ENCODE assay signal across 8 cellular contexts in genomic region chr5:44809956-44810276, GRCh38. TPM values are rescaled to one million over a fixed set of nuclear protein-coding genes. Genes with fewer than 3 reads are reported as not detected.
DNase-seq lines count a peak whose midpoint lies in the region; ATAC-seq and TF ChIP-seq lines count a peak whose summit lies in the region.

No MANE protein-coding gene starts in this region.

- DNase-seq in HAP-1 (ENCODE audit: low spot score in 2 of 2) (no peak), iPS DF 6.9 (ENCODE audit: low read depth, low spot score) (no peak), smooth muscle cell (lab: John Stamatoyannopoulos, UW; ENCODE audit: unreplicated experiment) (no peak)
- DNase-seq in activated CD4-positive, alpha-beta memory T cell treated with anti-CD3 and anti-CD28 coated beads, Interleukin-2, amount 10 ng/mL, durations not matched to agents 7 days and 5 days, result no peak
- no peak for DNase-seq in stimulated activated naive CD4-positive, alpha-beta T cell treated with Interleukin-2 at 50 U/mL for 16 hours (lab: John Stamatoyannopoulos, UW)

- H3K36me3 ChIP-seq in HAP-1 (replicated peaks) (peaks cover 42% of the 10 kb centered on the region), iPS DF 6.9 (ENCODE audit: control insufficient read depth, insufficient read depth, low read length) (peaks cover 2% of the 10 kb centered on the region; the same call in 1 of the 2 replicates), smooth muscle cell (ENCODE audit: low read depth) (peaks cover 28% of the 10 kb centered on the region)

- peaks cover 39% of the 10 kb centered on the region for H3K4me1 Mint-ChIP-seq in activated CD4-positive, alpha-beta memory T cell treated with anti-CD3 and anti-CD28 coated beads, Interleukin-2, amount 10 ng/mL, durations not matched to agents 7 days and 5 days

- H4K20me1 ChIP-seq in smooth muscle cell (ENCODE audit: low read depth), result peaks cover 25% of the 10 kb centered on the region

- peak overlapping the region; percentile 81 for H3K9ac ChIP-seq in smooth muscle cell (ENCODE audit: low read depth)

- H3K4me3 ChIP-seq in HAP-1 (peak overlapping the region; percentile 94), iPS DF 6.9 (ENCODE audit: low read length) (peak overlapping the region; percentile 98; the same call in 1 of the 2 replicates), smooth muscle cell (peak overlapping the region; percentile 93)

- peak overlapping the region; percentile 97 for H3K27ac Mint-ChIP-seq in activated CD4-positive, alpha-beta memory T cell treated with anti-CD3 and anti-CD28 coated beads, Interleukin-2, amount 10 ng/mL, durations not matched to agents 7 days and 5 days

- POLR2A ChIA-PET in activated CD4-positive, alpha-beta memory T cell treated with anti-CD3 and anti-CD28 coated beads, Interleukin-2, amount 10 ng/mL, durations not matched to agents 7 days and 5 days (lab: Charles Lee), result interaction anchor here (0.8 to 1.5 kb wide), 5 partner anchors 8 to 1326 kb away, joined by 3 to 9 read pairs (median 5); partner anchors contain the start of gene TMEM267

- no CpG with 5 or more reads among the region's 8 CpGs for WGBS in iPS DF 6.9 (ENCODE audit: insufficient coverage, insufficient read length)
- WGBS in smooth muscle cell (ENCODE audit: low lambda C conversion rate), result 2% methylated on average over 8 of the region's 8 CpGs

- H3K4me1 ChIP-seq in HAP-1, result peaks cover 12% of the 10 kb centered on the region
- no peaks in the 10 kb centered on the region for H3K4me1 ChIP-seq in iPS DF 6.9 (ENCODE audit: control insufficient read depth, insufficient read depth, low read length)
- H3K4me1 ChIP-seq in smooth muscle cell (ENCODE audit: low read depth), result peaks cover 28% of the 10 kb centered on the region

- H3F3A ChIP-seq in smooth muscle cell (ENCODE audit: low read depth), result no peaks in the 10 kb centered on the region

- no peak for ATAC-seq in GM21619 (IDR thresholded peaks at IDR 0.05; ENCODE audit: unreplicated experiment)
- ATAC-seq in GM18511 (IDR thresholded peaks at IDR 0.05; ENCODE audit: unreplicated experiment), result no peak
- ATAC-seq in GM18867 (IDR thresholded peaks at IDR 0.05; ENCODE audit: unreplicated experiment), result no peak

- CTCF ChIA-PET in activated CD4-positive, alpha-beta memory T cell treated with anti-CD3 and anti-CD28 coated beads, Interleukin-2, amount 10 ng/mL, durations not matched to agents 7 days and 5 days (lab: Charles Lee), result interaction anchor here (0.6 kb wide), 1 partner anchor 126 kb away, joined by 3 read pairs; no protein-coding TSS in a partner anchor

- no peak for TF ChIP-seq CTCF in smooth muscle cell (IDR thresholded peaks at IDR 0.05; ENCODE audit: borderline replicate concordance, insufficient read depth, poor library complexity, severe bottlenecking)

- H3K27ac ChIP-seq in iPS DF 6.9 (ENCODE audit: low read length) (no peak overlapping the region), smooth muscle cell (ENCODE audit: low read depth) (peak overlapping the region; percentile 63)

- in situ Hi-C loops in HAP-1 (cut with MboI; ENCODE audit: low sequenced_read_pairs), result no loop called here

- peak overlapping the region; percentile 99 for H3K4me2 ChIP-seq in smooth muscle cell

- H3K36me3 Mint-ChIP-seq in activated CD4-positive, alpha-beta memory T cell treated with anti-CD3 and anti-CD28 coated beads, Interleukin-2, amount 10 ng/mL, durations not matched to agents 7 days and 5 days (ENCODE audit: low read depth), result peaks cover 42% of the 10 kb centered on the region

- H3K9me3 ChIP-seq in HAP-1 (no peaks in the 10 kb centered on the region), iPS DF 6.9 (ENCODE audit: control insufficient read depth, insufficient read depth, low read length) (no peaks in the 10 kb centered on the region), smooth muscle cell (replicated peaks; ENCODE audit: low read depth) (no peaks in the 10 kb centered on the region)

- no peaks in the 10 kb centered on the region for H3K27me3 ChIP-seq in HAP-1 (ENCODE audit: low read depth)
- H3K27me3 ChIP-seq in iPS DF 6.9 (ENCODE audit: control insufficient read depth, insufficient read depth, low read length), result no peaks in the 10 kb centered on the region
- H3K27me3 ChIP-seq in smooth muscle cell (ENCODE audit: low read depth), result no peaks in the 10 kb centered on the region

- H3K4me3 Mint-ChIP-seq in activated CD4-positive, alpha-beta memory T cell treated with anti-CD3 and anti-CD28 coated beads, Interleukin-2, amount 10 ng/mL, durations not matched to agents 7 days and 5 days, result peak overlapping the region; percentile 98

- H3K79me2 ChIP-seq in smooth muscle cell (ENCODE audit: low read depth), result peaks cover 42% of the 10 kb centered on the region

- peak overlapping the region; percentile 99 for H2AFZ ChIP-seq in smooth muscle cell (ENCODE audit: low read depth)

- no peaks in the 10 kb centered on the region for H3K9me3 Mint-ChIP-seq in activated CD4-positive, alpha-beta memory T cell treated with anti-CD3 and anti-CD28 coated beads, Interleukin-2, amount 10 ng/mL, durations not matched to agents 7 days and 5 days

- no peaks in the 10 kb centered on the region for H3K27me3 Mint-ChIP-seq in activated CD4-positive, alpha-beta memory T cell treated with anti-CD3 and anti-CD28 coated beads, Interleukin-2, amount 10 ng/mL, durations not matched to agents 7 days and 5 days

RNA-seq across cellular contexts. Expression of gene MRPS30, which starts 1.2 kb away (rescaled TPM):
- total RNA-seq in activated CD4-positive, alpha-beta memory T cell treated with anti-CD3 and anti-CD28 coated beads, Interleukin-2, amount 10 ng/mL, durations not matched to agents 7 days and 5 days, result 10 to 100 TPM; 37.4 to 37.9 TPM
- total RNA-seq in smooth muscle cell, result 52.7 and 58.5 TPM in 2 replicates
- 25.6 and 32.4 TPM in 2 replicates for polyA plus RNA-seq in smooth muscle cell
